In genomic region chr15:82812994-82813393, GRCh38 we compare ENCODE assay signal across 25 cellular contexts. TPM values are rescaled to one million over a fixed set of nuclear protein-coding genes. Genes with fewer than 3 reads are reported as not detected.
DNase-seq lines count a peak whose midpoint lies in the region; ATAC-seq and TF ChIP-seq lines count a peak whose summit lies in the region.
"Had no signal": no experiment of that assay in that cellular context is flagged by ENCODE, and none has a peak within 500 bp of the region (broad histone marks: within the 10 kb centered on the region; RNA-seq: fewer than 3 reads in every experiment).

No MANE protein-coding gene starts in this region.

- H4K20me1 ChIP-seq in Loucy (ENCODE audit: insufficient read depth, low read length, poor library complexity, severe bottlenecking) = peaks cover 53% of the 10 kb centered on the region

- no peak overlapping the region for H2AFZ ChIP-seq in Loucy (ENCODE audit: low read length)

- no peaks in the 10 kb centered on the region for H3K9me3 Mint-ChIP-seq in CD8-positive, alpha-beta T cell
- no peaks in the 10 kb centered on the region for H3K9me3 Mint-ChIP-seq in neural crest cell
- H3K9me3 Mint-ChIP-seq: activated B cell treated with CpG ODN at 0.5 μM for 24 hours; activated naive CD8-positive, alpha-beta T cell treated with anti-CD3 and anti-CD28 coated beads, Interleukin-2, amount 10 ng/mL, durations not matched to agents 7 days and 5 days; activated T-cell treated with anti-CD3 and anti-CD28 coated beads, Interleukin-2, amount 50 U/mL, for 72 hours; T-helper 1 cell treated with Interleukin-12 subunit alpha and Interleukin-12 subunit beta and Interleukin-4 antibody, amounts not matched to agents 30 μg/mL and 1 μg/mL, for 36 hours had no signal

- no peak overlapping the region for H3K4me3 ChIP-seq in CD8-positive, alpha-beta T cell (ENCODE audit: low read depth, low read length)
- peak overlapping the region; percentile 99 for H3K4me3 ChIP-seq in Loucy (ENCODE audit: low read length, poor library complexity, severe bottlenecking)
- H3K4me3 ChIP-seq: esophagus muscularis mucosa, mucosa of descending colon, thyroid gland had no signal

- H3K27me3 Mint-ChIP-seq in CD8-positive, alpha-beta T cell (ENCODE audit: low read depth) = no peaks in the 10 kb centered on the region
- no peaks in the 10 kb centered on the region for H3K27me3 Mint-ChIP-seq in neural crest cell (ENCODE audit: low read depth)
- H3K27me3 Mint-ChIP-seq: activated B cell treated with CpG ODN at 0.5 μM for 24 hours; activated naive CD8-positive, alpha-beta T cell treated with anti-CD3 and anti-CD28 coated beads, Interleukin-2, amount 10 ng/mL, durations not matched to agents 7 days and 5 days had no signal

- no peak overlapping the region for H3K4me3 Mint-ChIP-seq in CD8-positive, alpha-beta T cell
- peak overlapping the region; percentile 76 for H3K4me3 Mint-ChIP-seq in neural crest cell

- CTCF ChIA-PET in CD8-positive, alpha-beta T cell (lab: Charles Lee) = interaction anchor here (0.8 to 1.1 kb wide), 2 partner anchors 19 to 61 kb away, joined by 3 to 4 read pairs; no protein-coding TSS in a partner anchor

- ATAC-seq in CD8-positive, alpha-beta T cell = no peak
- ATAC-seq: activated CD8-positive, alpha-beta T cell treated with anti-CD3 and anti-CD28 coated beads, Interleukin-2, amount 10 ng/mL, durations not matched to agents 7 days and 5 days; activated T-cell treated with anti-CD3 and anti-CD28 coated beads, Interleukin-2, amount 50 U/mL, for 72 hours; mucosa of descending colon; sciatic nerve had no signal

- POLR2A ChIA-PET in CD8-positive, alpha-beta T cell (lab: Charles Lee) = no interaction called here

- peaks cover 32% of the 10 kb centered on the region for H3K36me3 ChIP-seq in CD8-positive, alpha-beta T cell (ENCODE audit: insufficient read depth, low read length)
- peaks cover 26% of the 10 kb centered on the region; the same call in 1 of the 2 replicates for H3K36me3 ChIP-seq in Loucy (ENCODE audit: insufficient read depth, low read length)

- peak overlapping the region; percentile 92 for H3K27ac Mint-ChIP-seq in CD8-positive, alpha-beta T cell
- no peak overlapping the region for H3K27ac Mint-ChIP-seq in neural crest cell (ENCODE audit: unreplicated experiment)
- H3K27ac Mint-ChIP-seq: activated CD8-positive, alpha-beta T cell treated with anti-CD3 and anti-CD28 coated beads, Interleukin-2, amount 10 ng/mL, durations not matched to agents 7 days and 5 days; activated T-cell treated with anti-CD3 and anti-CD28 coated beads, Interleukin-2, amount 50 U/mL, for 72 hours had no signal

- no peak for TF ChIP-seq CTCF in CD8-positive, alpha-beta T cell (IDR thresholded peaks at IDR 0.05)
- no peak for TF ChIP-seq CTCF in Loucy (conservative IDR thresholded peaks at IDR 0.05; ENCODE audit: low read length)
- no peak for TF ChIP-seq CTCF in neural crest cell (conservative IDR thresholded peaks at IDR 0.05)

- peaks cover 56% of the 10 kb centered on the region for H3K36me3 Mint-ChIP-seq in CD8-positive, alpha-beta T cell
- H3K36me3 Mint-ChIP-seq in neural crest cell (ENCODE audit: low read depth) = peaks cover 2% of the 10 kb centered on the region

- no peaks in the 10 kb centered on the region for H3K9me3 ChIP-seq in CD8-positive, alpha-beta T cell (ENCODE audit: low read length)
- no peaks in the 10 kb centered on the region for H3K9me3 ChIP-seq in Loucy (ENCODE audit: insufficient read depth, low read depth, low read length)
- H3K9me3 ChIP-seq: esophagus muscularis mucosa, mucosa of descending colon, thyroid gland had no signal

- no peak overlapping the region for H3K9ac ChIP-seq in Loucy (ENCODE audit: low read depth, low read length, poor library complexity, severe bottlenecking)

- H3F3A ChIP-seq in Loucy (ENCODE audit: low read depth) = no peaks in the 10 kb centered on the region

- no peaks in the 10 kb centered on the region for H3K27me3 ChIP-seq in CD8-positive, alpha-beta T cell (ENCODE audit: insufficient read depth, low read length)
- no peaks in the 10 kb centered on the region for H3K27me3 ChIP-seq in Loucy (ENCODE audit: insufficient read depth, low read length, poor library complexity, severe bottlenecking)
- H3K27me3 ChIP-seq: dorsolateral prefrontal cortex, esophagus muscularis mucosa, thyroid gland had no signal

- peaks cover 26% of the 10 kb centered on the region for H3K4me1 ChIP-seq in CD8-positive, alpha-beta T cell (ENCODE audit: insufficient read depth, low read length)
- peaks cover 22% of the 10 kb centered on the region for H3K4me1 ChIP-seq in Loucy (ENCODE audit: insufficient read depth, low read length, poor library complexity, severe bottlenecking)

- intact Hi-C loops in CD8-positive, alpha-beta T cell (cut with DNase I, micrococcal nuclease) = loop anchor here (5.0 kb wide), 3 partner anchors 131 to 254 kb away; partner anchors contain the start of genes BTBD1 (in 1 of the 2) and C15orf40 (in 1 of the 2)

- H3K4me1 Mint-ChIP-seq in CD8-positive, alpha-beta T cell (ENCODE audit: low read depth) = peaks cover 54% of the 10 kb centered on the region
- H3K4me1 Mint-ChIP-seq in neural crest cell = peaks cover 25% of the 10 kb centered on the region

- no peak for DNase-seq in CD8-positive, alpha-beta T cell
- DNase-seq in dermis blood vessel endothelial cell = peak; percentile 60
- DNase-seq in neural crest cell (ENCODE audit: low read depth, low spot score) = no peak
- DNase-seq in NCI-H2171 treated with DMSO at 0.1 percent for 48 hours (lab: John Stamatoyannopoulos, UW) = no peak
- no peak for DNase-seq in SK-N-DZ (ENCODE audit: low spot score)
- no peak for DNase-seq in cerebellum (ENCODE audit: low spot score)
- DNase-seq: activated B cell treated with CpG ODN at 0.5 μM for 24 hours; activated CD8-positive, alpha-beta T cell treated with anti-CD3 and anti-CD28 coated beads, Interleukin-2, amount 10 ng/mL, durations not matched to agents 7 days and 5 days; activated naive CD8-positive, alpha-beta T cell treated with anti-CD3 and anti-CD28 coated beads, Interleukin-2, amount 10 ng/mL, durations not matched to agents 7 days and 5 days; activated T-cell treated with anti-CD3 and anti-CD28 coated beads, Interleukin-2, amount 50 U/mL, for 72 hours; dorsolateral prefrontal cortex; GOT3; KG1; mucosa of descending colon; NCI-H1092 treated with DMSO at 0.1 percent for 48 hours; NCI-H526; occipital lobe; SHP77; stimulated activated naive CD4-positive, alpha-beta T cell treated with Interleukin-2 at 50 U/mL for 16 hours; thyroid gland had no signal

- H3K27ac ChIP-seq in CD8-positive, alpha-beta T cell (ENCODE audit: low read depth, low read length) = peak overlapping the region; percentile 9
- H3K27ac ChIP-seq: dorsolateral prefrontal cortex, thyroid gland had no signal

- H3K9me2 ChIP-seq in Loucy (replicated peaks; ENCODE audit: low read depth, low read length) = no peaks in the 10 kb centered on the region

- peaks cover 43% of the 10 kb centered on the region for H3K79me2 ChIP-seq in Loucy (ENCODE audit: insufficient read depth, low read length)

- H3K4me2 ChIP-seq in Loucy (ENCODE audit: low read depth, low read length, poor library complexity, severe bottlenecking) = peak overlapping the region; percentile 92

RNA-seq across cellular contexts. Expression of gene WHAMM, which starts 3.6 kb away (rescaled TPM):
- total RNA-seq in CD8-positive, alpha-beta T cell = 100 to 1,000 TPM; 123 to 124 TPM
- total RNA-seq in dermis blood vessel endothelial cell (8.0 TPM in 2 replicates), neural crest cell (5.8 and 6.3 TPM in 2 replicates), cerebellum (3.6 TPM)
- polyA plus RNA-seq in SK-N-DZ (2014; cell fraction: cytosol; rRNA removed) = 1.4 and 1.8 TPM in 2 replicates
- polyA plus RNA-seq in SK-N-DZ (2014; cell fraction: nucleus; rRNA removed) = 0.95 and 1.6 TPM in 2 replicates

RNA-seq across cellular contexts. Expression of gene FSD2, which starts 7.1 kb away (rescaled TPM):
- not detected for total RNA-seq in CD8-positive, alpha-beta T cell
- total RNA-seq in dermis blood vessel endothelial cell (not detected in 2 replicates), neural crest cell (0.05 TPM in 1 of 2 replicates, not detected in the other), cerebellum (not detected)
- 0.10 TPM in 1 of 2 replicates, not detected in the other for polyA plus RNA-seq in SK-N-DZ (2014; cell fraction: cytosol; rRNA removed)
- 0.02 TPM in 1 of 2 replicates, not detected in the other for polyA plus RNA-seq in SK-N-DZ (2014; cell fraction: nucleus; rRNA removed)
- total RNA-seq: activated B cell treated with CpG ODN at 0.5 μM for 24 hours; activated CD8-positive, alpha-beta T cell treated with anti-CD3 and anti-CD28 coated beads, Interleukin-2, amount 10 ng/mL, durations not matched to agents 7 days and 5 days; activated naive CD8-positive, alpha-beta T cell treated with anti-CD3 and anti-CD28 coated beads, Interleukin-2, amount 10 ng/mL, durations not matched to agents 7 days and 5 days; activated T-cell treated with anti-CD3 and anti-CD28 coated beads, Interleukin-2, amount 50 U/mL, for 72 hours; bronchial epithelial cell; esophagus muscularis mucosa; mucosa of descending colon; sciatic nerve had no signal

Comparison
In these comparisons a context has a peak if more than half of its experiments do, and no peak if none do; other contexts are left out.
1. RNA of gene WHAMM, which starts 3.6 kb away (total RNA-seq): 123 to 124 TPM in CD8-positive, alpha-beta T cell; 8.0 TPM in dermis blood vessel endothelial cell, 5.8 to 6.3 TPM in neural crest cell and 3.6 TPM in cerebellum (single experiment); every median in the first group is over 10 times any median in the second.